Comparison of ENCODE assay signal across 1 cellular context in the genomic region with DNA sequence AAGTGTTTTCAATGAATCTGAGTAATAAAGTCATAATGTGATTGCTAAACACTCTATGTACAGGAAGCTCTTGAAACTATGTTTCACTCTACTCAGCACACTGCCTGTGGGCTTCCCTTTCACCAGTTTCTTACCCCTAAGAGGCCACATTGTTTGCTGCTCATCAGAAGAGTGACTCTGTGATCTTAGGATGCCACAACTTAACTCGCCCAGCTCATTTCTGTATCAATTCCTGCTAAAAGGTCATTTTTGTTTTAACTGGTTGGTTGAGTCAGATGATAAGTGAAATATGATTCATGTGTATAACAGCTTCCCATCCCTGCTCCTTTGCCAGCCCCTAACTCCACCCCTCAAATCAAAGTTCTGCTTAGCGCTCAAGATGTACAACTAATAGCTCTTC.
TF ChIP-seq lines count a peak whose summit lies in the region.

No MANE protein-coding gene starts in this region.

TF ChIP-seq in GM12878, 131 proteins besides CTCF, POLR2A, EP300 and RAD21:
- TF ChIP-seq SP1 (IDR thresholded peaks at IDR 0.05; ENCODE audit: low read depth, low read length), result no peak
- no peak for TF ChIP-seq ZBTB33 (IDR thresholded peaks at IDR 0.05)
- no peak for TF ChIP-seq MAX (IDR thresholded peaks at IDR 0.05; ENCODE audit: low read depth, low read length)
- TF ChIP-seq, protein P1, sequence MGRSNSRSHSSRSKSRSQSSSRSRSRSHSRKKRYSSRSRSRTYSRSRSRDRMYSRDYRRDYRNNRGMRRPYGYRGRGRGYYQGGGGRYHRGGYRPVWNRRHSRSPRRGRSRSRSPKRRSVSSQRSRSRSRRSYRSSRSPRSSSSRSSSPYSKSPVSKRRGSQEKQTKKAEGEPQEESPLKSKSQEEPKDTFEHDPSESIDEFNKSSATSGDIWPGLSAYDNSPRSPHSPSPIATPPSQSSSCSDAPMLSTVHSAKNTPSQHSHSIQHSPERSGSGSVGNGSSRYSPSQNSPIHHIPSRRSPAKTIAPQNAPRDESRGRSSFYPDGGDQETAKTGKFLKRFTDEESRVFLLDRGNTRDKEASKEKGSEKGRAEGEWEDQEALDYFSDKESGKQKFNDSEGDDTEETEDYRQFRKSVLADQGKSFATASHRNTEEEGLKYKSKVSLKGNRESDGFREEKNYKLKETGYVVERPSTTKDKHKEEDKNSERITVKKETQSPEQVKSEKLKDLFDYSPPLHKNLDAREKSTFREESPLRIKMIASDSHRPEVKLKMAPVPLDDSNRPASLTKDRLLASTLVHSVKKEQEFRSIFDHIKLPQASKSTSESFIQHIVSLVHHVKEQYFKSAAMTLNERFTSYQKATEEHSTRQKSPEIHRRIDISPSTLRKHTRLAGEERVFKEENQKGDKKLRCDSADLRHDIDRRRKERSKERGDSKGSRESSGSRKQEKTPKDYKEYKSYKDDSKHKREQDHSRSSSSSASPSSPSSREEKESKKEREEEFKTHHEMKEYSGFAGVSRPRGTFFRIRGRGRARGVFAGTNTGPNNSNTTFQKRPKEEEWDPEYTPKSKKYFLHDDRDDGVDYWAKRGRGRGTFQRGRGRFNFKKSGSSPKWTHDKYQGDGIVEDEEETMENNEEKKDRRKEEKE (IDR thresholded peaks at IDR 0.05), result no peak
- peak; percentile 73; the same call in 1 of the 2 replicates for TF ChIP-seq NR2F1 (conservative IDR thresholded peaks at IDR 0.05)
- TF ChIP-seq RUNX3 (IDR thresholded peaks at IDR 0.05; ENCODE audit: low read length), result peak; percentile 58; the same call in 1 of the 2 replicates
- TF ChIP-seq MTA2 (IDR thresholded peaks at IDR 0.05; ENCODE audit: low read depth), result 0 out of 2 replicates have a peak, but pooled peaks have one; percentile 16
- TF ChIP-seq KLF5 (IDR thresholded peaks at IDR 0.05; ENCODE audit: partially characterized antibody), result no peak
- 0 out of 2 replicates have a peak, but pooled peaks have one; percentile 10 for TF ChIP-seq BCL11A (IDR thresholded peaks at IDR 0.05; ENCODE audit: low read depth, low read length)
- 0 out of 2 replicates have a peak, but pooled peaks have one; percentile 32 for TF ChIP-seq NFIC (IDR thresholded peaks at IDR 0.05; ENCODE audit: low read depth, low read length)
- peak in 1 of 2 experiments; percentile 59; a peak in 1 of 4 replicates for TF ChIP-seq ETV6 (conservative IDR thresholded peaks at IDR 0.05 in 1 of 2, IDR thresholded peaks at IDR 0.05 in 1 of 2; ENCODE audit: borderline replicate concordance in 1 of 2, low read depth in 1 of 2)
- peak; percentile 67; the same call in 1 of the 2 replicates for TF ChIP-seq ATF2 (IDR thresholded peaks at IDR 0.05; ENCODE audit: low read length)
- TF ChIP-seq MLLT1 (IDR thresholded peaks at IDR 0.05), result no peak
- TF ChIP-seq FOS (IDR thresholded peaks at IDR 0.05; ENCODE audit: borderline replicate concordance, extremely low read depth, insufficient read length), result no peak
- peak; percentile 79 for TF ChIP-seq JUNB (IDR thresholded peaks at IDR 0.05)
- TF ChIP-seq BACH1 (IDR thresholded peaks at IDR 0.05; ENCODE audit: borderline replicate concordance), result no peak
- no peak for TF ChIP-seq KDM1A (IDR thresholded peaks at IDR 0.05; ENCODE audit: borderline replicate concordance)
